In genomic region chr15:70111203-70112017, GRCh38 we compare ENCODE assay signal across 8 cellular contexts. TPM values are rescaled to one million over a fixed set of nuclear protein-coding genes. Genes with fewer than 3 reads are reported as not detected.
A peak's percentile ranks its signal among the peaks of the same experiment; 100 is the strongest.
DNase-seq lines count a peak whose midpoint lies in the region; ATAC-seq, FAIRE-seq and TF ChIP-seq lines count a peak whose summit lies in the region.

No MANE protein-coding gene starts in this region.

- no peaks in the 10 kb centered on the region for H3K79me2 ChIP-seq in Loucy (ENCODE audit: insufficient read depth, low read length)
- no peaks in the 10 kb centered on the region for H3K79me2 ChIP-seq in fibroblast of lung (ENCODE audit: control insufficient read depth, insufficient read depth, low read length)

- TF ChIP-seq CTCF in AG09319 (IDR thresholded peaks at IDR 0.05; ENCODE audit: low read depth, low read length): no peak
- TF ChIP-seq CTCF in Loucy (conservative IDR thresholded peaks at IDR 0.05; ENCODE audit: low read length): no peak
- no peak for TF ChIP-seq CTCF in fibroblast of lung (conservative IDR thresholded peaks at IDR 0.05 in 1 of 2, IDR thresholded peaks at IDR 0.05 in 1 of 2; ENCODE audit: low read depth in 1 of 2, low read length in 2 of 2)
- no peak for TF ChIP-seq CTCF in nephron progenitor cell (IDR thresholded peaks at IDR 0.05)
- no peak for TF ChIP-seq CTCF in GM13976 (IDR thresholded peaks at IDR 0.05; ENCODE audit: borderline replicate concordance, control extremely low read depth, extremely low read depth, insufficient read depth, missing control alignments)

- H3K4me3 Mint-ChIP-seq in nephron progenitor cell: peak overlapping the region; percentile 59

- no peak for FAIRE-seq in GM12892 (lab: Jason Lieb, UNC)

- H3K9me3 ChIP-seq in Loucy (ENCODE audit: insufficient read depth, low read depth, low read length): no peaks in the 10 kb centered on the region
- H3K9me3 ChIP-seq in fibroblast of lung (ENCODE audit: control insufficient read depth, insufficient read depth, low read depth, low read length): no peaks in the 10 kb centered on the region

- peaks cover 33% of the 10 kb centered on the region for H3K4me1 ChIP-seq in Loucy (ENCODE audit: insufficient read depth, low read length, poor library complexity, severe bottlenecking)
- H3K4me1 ChIP-seq in fibroblast of lung (ENCODE audit: control insufficient read depth, extremely low read depth, insufficient read depth, low read length): peaks cover 4% of the 10 kb centered on the region

- DNase-seq in AG09319 (ENCODE audit: extremely low read depth, low read depth) (peak; percentile 49), SHP77 (lab: John Stamatoyannopoulos, UW) (peak; percentile 44 to 63), fibroblast of lung (ENCODE audit: low read depth in 2 of 2) (peak; percentile 91 to 94), nephron progenitor cell (peak; percentile 82), GM13976 (ENCODE audit: low spot score) (no peak), GM12892 (ENCODE audit: insufficient read length) (no peak)

- H3K9me3 Mint-ChIP-seq in nephron progenitor cell: no peaks in the 10 kb centered on the region

- no peaks in the 10 kb centered on the region for H3K36me3 ChIP-seq in Loucy (ENCODE audit: insufficient read depth, low read length)
- no peaks in the 10 kb centered on the region for H3K36me3 ChIP-seq in fibroblast of lung (ENCODE audit: control insufficient read depth, insufficient read depth, low read length)

- TF ChIP-seq POLR2A in GM12892 (IDR thresholded peaks at IDR 0.05; ENCODE audit: low read depth, low read length): no peak

- H3K27me3 ChIP-seq in Loucy (ENCODE audit: insufficient read depth, low read length, poor library complexity, severe bottlenecking): no peaks in the 10 kb centered on the region
- H3K27me3 ChIP-seq in fibroblast of lung (ENCODE audit: control insufficient read depth, insufficient read depth, low read length): peaks cover 9% of the 10 kb centered on the region

- peaks cover 44% of the 10 kb centered on the region for H3K27me3 Mint-ChIP-seq in nephron progenitor cell (ENCODE audit: low read depth, poor library complexity)

- no peaks in the 10 kb centered on the region for H3K36me3 Mint-ChIP-seq in nephron progenitor cell (ENCODE audit: low read depth)

- H3K4me2 ChIP-seq in Loucy (ENCODE audit: low read depth, low read length, poor library complexity, severe bottlenecking) (peak overlapping the region; percentile 54), fibroblast of lung (ENCODE audit: extremely low read depth, insufficient read depth, low read length) (peak overlapping the region; percentile 35)

- no peaks in the 10 kb centered on the region for H3F3A ChIP-seq in Loucy (ENCODE audit: low read depth)

- ATAC-seq in HG03520 (IDR thresholded peaks at IDR 0.05; ENCODE audit: unreplicated experiment): no peak

- H4K20me1 ChIP-seq in Loucy (ENCODE audit: insufficient read depth, low read length, poor library complexity, severe bottlenecking) (no peaks in the 10 kb centered on the region), fibroblast of lung (ENCODE audit: control insufficient read depth, extremely low read depth, insufficient read depth, low read length) (no peaks in the 10 kb centered on the region)

- peak overlapping the region; percentile 47 for H3K4me3 ChIP-seq in Loucy (ENCODE audit: low read length, poor library complexity, severe bottlenecking)
- H3K4me3 ChIP-seq in fibroblast of lung (replicated peaks in 1 of 4; ENCODE audit: control extremely low read depth in 1 of 4, insufficient read depth in 1 of 4, low read depth in 3 of 4, low read length in 4 of 4): peak overlapping the region in 1 of 4 experiments; percentile 9

- H3K9me2 ChIP-seq in Loucy (replicated peaks; ENCODE audit: low read depth, low read length): no peaks in the 10 kb centered on the region

- H3K27ac Mint-ChIP-seq in nephron progenitor cell: peak overlapping the region; percentile 29

- in situ Hi-C loops in GM13976 (cut with MboI; ENCODE audit: low sequenced_read_pairs, unreplicated experiment): no loop called here

- H3K27ac ChIP-seq in fibroblast of lung (ENCODE audit: insufficient read depth, low read length): no peak overlapping the region

- peaks cover 41% of the 10 kb centered on the region for H3K4me1 Mint-ChIP-seq in nephron progenitor cell

- H2AFZ ChIP-seq in Loucy (ENCODE audit: low read length) (no peak overlapping the region), fibroblast of lung (ENCODE audit: low read length) (no peak overlapping the region)

- H3K9ac ChIP-seq in Loucy (ENCODE audit: low read depth, low read length, poor library complexity, severe bottlenecking) (peak overlapping the region; percentile 44), fibroblast of lung (ENCODE audit: insufficient read depth, low read length) (no peak overlapping the region)

RNA-seq across cellular contexts. Expression of gene TLE3, which starts 13.7 kb away (rescaled TPM):
- total RNA-seq in fibroblast of lung: 16.5 and 19.3 TPM in 2 replicates
- polyA plus RNA-seq in fibroblast of lung: 14.6 and 19.9 TPM in 2 replicates
- 18.7 and 19.1 TPM in 2 replicates for polyA plus RNA-seq in fibroblast of lung (2012)
- 16.4 and 22.0 TPM in 2 replicates for polyA minus RNA-seq in fibroblast of lung (ENCODE audit: low replicate concordance)
- 12.9 TPM for polyA plus RNA-seq in GM12892 (2012; ENCODE audit: missing spikeins)

Comparison
In these comparisons a context has a peak if more than half of its experiments do, and no peak if none do; other contexts are left out.
1. DNase-seq: peak in AG09319 (single experiment), SHP77 (2 of 2), fibroblast of lung (2 of 2) and nephron progenitor cell (single experiment); none in GM13976 (single experiment) and GM12892 (single experiment).